Comparison of ENCODE assay signal across 22 cellular contexts in genomic region chr18:2874765-2875164, GRCh38. TPM values are rescaled to one million over a fixed set of nuclear protein-coding genes. Genes with fewer than 3 reads are reported as not detected.
A peak's percentile ranks its signal among the peaks of the same experiment; 100 is the strongest.
DNase-seq lines count a peak whose midpoint lies in the region; ATAC-seq and TF ChIP-seq lines count a peak whose summit lies in the region.
"Had no signal": no experiment of that assay in that cellular context is flagged by ENCODE, and none has a peak within 500 bp of the region (broad histone marks: within the 10 kb centered on the region; RNA-seq: fewer than 3 reads in every experiment).

No MANE protein-coding gene starts in this region.

- no peaks in the 10 kb centered on the region for H3K36me3 Mint-ChIP-seq in activated T-cell treated with anti-CD3 and anti-CD28 coated beads, Interleukin-2, amount 50 U/mL, for 72 hours (ENCODE audit: insufficient read depth in 2 of 2)

- H3K4me3 ChIP-seq in coronary artery (peak overlapping the region; percentile 46), mesenchymal stem cell (ENCODE audit: insufficient read depth in 1 of 2, low read depth in 1 of 2, low read length in 2 of 2) (peak overlapping the region in 1 of 2 experiments; percentile 67), tibial artery (peak overlapping the region in 1 of 2 donors; percentile 5)
- H3K4me3 ChIP-seq: esophagus squamous epithelium, GM23338, SJCRH30 had no signal

- H3K4me3 Mint-ChIP-seq in activated T-cell treated with anti-CD3 and anti-CD28 coated beads, Interleukin-2, amount 50 U/mL, for 72 hours, result no peak overlapping the region
- H3K4me3 Mint-ChIP-seq: GM23338, nephron progenitor cell had no signal

- H2BK12ac ChIP-seq in mesenchymal stem cell (ENCODE audit: low read length in 2 of 2), result no peak overlapping the region

- no peaks in the 10 kb centered on the region for H3K4me1 Mint-ChIP-seq in activated T-cell treated with anti-CD3 and anti-CD28 coated beads, Interleukin-2, amount 50 U/mL, for 72 hours (ENCODE audit: low read depth)
- H3K4me1 Mint-ChIP-seq: GM23338 had no signal

- H3K36me3 ChIP-seq in mesenchymal stem cell (ENCODE audit: control insufficient read depth in 1 of 2, insufficient read depth in 2 of 2, low read depth in 1 of 2, low read length in 2 of 2) (no peaks in the 10 kb centered on the region), tibial artery (no peaks in the 10 kb centered on the region)
- H3K36me3 ChIP-seq: esophagus squamous epithelium, SJCRH30 had no signal

- H3K27me3 ChIP-seq in mesenchymal stem cell (ENCODE audit: control insufficient read depth in 1 of 2, insufficient read depth in 1 of 2, low read length in 2 of 2) (no peaks in the 10 kb centered on the region), tibial artery (no peaks in the 10 kb centered on the region)
- H3K27me3 ChIP-seq: esophagus squamous epithelium, SJCRH30 had no signal

- WGBS in mesenchymal stem cell, result 88% methylated on average over 7 of the region's 7 CpGs

- H3K27me3 Mint-ChIP-seq in activated T-cell treated with anti-CD3 and anti-CD28 coated beads, Interleukin-2, amount 50 U/mL, for 72 hours (ENCODE audit: low read depth), result no peaks in the 10 kb centered on the region

- H2BK15ac ChIP-seq in mesenchymal stem cell (ENCODE audit: low read depth, poor library complexity, severe bottlenecking), result no peak overlapping the region

- ATAC-seq in activated T-cell treated with anti-CD3 and anti-CD28 coated beads, Interleukin-2, amount 50 U/mL, for 72 hours (replicated peaks in 1 of 2), result no peak
- no peak for ATAC-seq in GM19463 (IDR thresholded peaks at IDR 0.05; ENCODE audit: unreplicated experiment)
- ATAC-seq: GM23338 had no signal

- no peak for TF ChIP-seq CTCF in coronary artery (IDR thresholded peaks at IDR 0.05)
- TF ChIP-seq CTCF in tibial artery (IDR thresholded peaks at IDR 0.05), result no peak

- H3K27ac ChIP-seq in coronary artery (peak overlapping the region in 1 of 2 donors; percentile 84), mesenchymal stem cell (ENCODE audit: low read length, poor library complexity, severe bottlenecking) (no peak overlapping the region), tibial artery (peak overlapping the region; percentile 53 to 60)
- H3K27ac ChIP-seq: C4-2B, esophagus squamous epithelium, SJCRH30 had no signal

- H3K79me1 ChIP-seq in mesenchymal stem cell (replicated peaks; ENCODE audit: low read length, poor library complexity, severe bottlenecking), result no peaks in the 10 kb centered on the region

- H3K9me3 Mint-ChIP-seq in activated T-cell treated with anti-CD3 and anti-CD28 coated beads, Interleukin-2, amount 50 U/mL, for 72 hours, result no peaks in the 10 kb centered on the region
- H3K9me3 Mint-ChIP-seq: GM23338 had no signal

- no peak overlapping the region for H3K4me2 ChIP-seq in mesenchymal stem cell (ENCODE audit: low read length, poor library complexity, severe bottlenecking)
- H3K4me2 ChIP-seq: GM23338 had no signal

- peak overlapping the region; percentile 32 for H3K27ac Mint-ChIP-seq in activated T-cell treated with anti-CD3 and anti-CD28 coated beads, Interleukin-2, amount 50 U/mL, for 72 hours
- H3K27ac Mint-ChIP-seq: GM23338, nephron progenitor cell had no signal

- H3K9me3 ChIP-seq in mesenchymal stem cell (ENCODE audit: control insufficient read depth, low read length) (no peaks in the 10 kb centered on the region), tibial artery (no peaks in the 10 kb centered on the region)
- H3K9me3 ChIP-seq: esophagus squamous epithelium, SJCRH30 had no signal

- H2BK120ac ChIP-seq in mesenchymal stem cell (ENCODE audit: low read depth, low read length), result no peak overlapping the region

- DNase-seq in activated T-cell treated with anti-CD3 and anti-CD28 coated beads, Interleukin-2, amount 50 U/mL, for 72 hours, result no peak
- DNase-seq in activated T-cell treated with anti-CD3 and anti-CD28 coated beads, Interleukin-2, amount 50 U/mL, for 1 hour, result no peak
- DNase-seq in coronary artery (ENCODE audit: low spot score) (peak; percentile 38), mesenchymal stem cell (no peak), tibial artery (no peak), midbrain (lab: John Stamatoyannopoulos, UW) (no peak), RKO (ENCODE audit: low spot score) (no peak)
- DNase-seq: activated CD4-positive, alpha-beta T cell treated with anti-CD3 and anti-CD28 coated beads for 4 hours; activated effector memory CD4-positive, alpha-beta T cell treated with Interleukin-2 at 50 U/mL for 16 hours; effector memory CD4-positive, alpha-beta T cell; esophagus squamous epithelium; GDM1; KG1; NCI-H1694 treated with DMSO at 0.1 percent for 48 hours; NCI-H748 treated with DMSO at 0.1 percent for 48 hours; nephron progenitor cell; small intestine; stimulated activated CD4-positive, alpha-beta T cell treated with anti-CD3 and anti-CD28 coated beads, Interleukin-4, amount 100 ng/mL, for 1 hour had no signal

- H3K4me1 ChIP-seq in mesenchymal stem cell (ENCODE audit: control insufficient read depth, insufficient read depth, low read depth, low read length), result peaks cover 6% of the 10 kb centered on the region
- H3K4me1 ChIP-seq in tibial artery, result peaks cover 0 to 33% (median 23%) of the 10 kb centered on the region in 4 donors
- H3K4me1 ChIP-seq: SJCRH30 had no signal

- H4K8ac ChIP-seq in mesenchymal stem cell (ENCODE audit: low read length), result no peak overlapping the region

- no peak overlapping the region for H2BK5ac ChIP-seq in mesenchymal stem cell (ENCODE audit: low read depth, low read length, poor library complexity, severe bottlenecking)

- peak overlapping the region; percentile 85 for H3K9ac ChIP-seq in mesenchymal stem cell (ENCODE audit: low read length)

- no peak overlapping the region for H4K91ac ChIP-seq in mesenchymal stem cell (ENCODE audit: low read length)

- no peak overlapping the region for H3K23ac ChIP-seq in mesenchymal stem cell (ENCODE audit: low read length in 2 of 2)

- H2AFZ ChIP-seq in mesenchymal stem cell (ENCODE audit: low read depth, low read length), result no peak overlapping the region

- intact Hi-C loops in tibial artery (cut with DNase I; ENCODE audit: low total_unique reads), result no loop called here

- no peak overlapping the region for H2AK5ac ChIP-seq in mesenchymal stem cell (ENCODE audit: low read length, severe bottlenecking)

- no peak overlapping the region for H3K4ac ChIP-seq in mesenchymal stem cell (ENCODE audit: low read depth in 1 of 2, low read length in 2 of 2)

- H3K18ac ChIP-seq in mesenchymal stem cell (ENCODE audit: low read depth in 1 of 2, low read length in 2 of 2), result no peak overlapping the region

- H3K14ac ChIP-seq in mesenchymal stem cell (ENCODE audit: low read length in 2 of 2), result no peak overlapping the region

RNA-seq across cellular contexts. Expression of gene EMILIN2, which starts 28.0 kb away (rescaled TPM):
- total RNA-seq in activated T-cell treated with anti-CD3 and anti-CD28 coated beads, Interleukin-2, amount 50 U/mL, for 72 hours, result 10 to 100 TPM; 12.7 to 18.3 TPM
- polyA plus RNA-seq in mesenchymal stem cell (2013, experiment 1 of 2), result 3.7 TPM
- 3.5 TPM for polyA plus RNA-seq in mesenchymal stem cell (2013, experiment 2 of 2)
